ENCODE assay signal across 12 cellular contexts in genomic region chr19:34243876-34244578, GRCh38. TPM values are rescaled to one million over a fixed set of nuclear protein-coding genes. Genes with fewer than 3 reads are reported as not detected.
A peak's percentile ranks its signal among the peaks of the same experiment; 100 is the strongest.
DNase-seq lines count a peak whose midpoint lies in the region; ATAC-seq and TF ChIP-seq lines count a peak whose summit lies in the region.
"Had no signal": no experiment of that assay in that cellular context is flagged by ENCODE, and none has a peak within 500 bp of the region (broad histone marks: within the 10 kb centered on the region; RNA-seq: fewer than 3 reads in every experiment).

No MANE protein-coding gene starts in this region.

- CTCF ChIA-PET in Panc1 (lab: Charles Lee): no interaction called here

- BruUV-seq in Panc1 (replicated peaks; lab: Mats Ljungman, UMichigan): no TSS peak

- no peaks in the 10 kb centered on the region for H3K36me3 ChIP-seq in Panc1 (ENCODE audit: control insufficient read depth, insufficient read depth, low read length)
- H3K36me3 ChIP-seq in smooth muscle cell (ENCODE audit: low read depth): no peaks in the 10 kb centered on the region

- H3K27ac ChIP-seq in Panc1 (ENCODE audit: low read length) (no peak overlapping the region), smooth muscle cell (ENCODE audit: low read depth) (peak overlapping the region; percentile 74)
- H3K27ac ChIP-seq: PC-9 had no signal

- no peaks in the 10 kb centered on the region for H3K79me2 ChIP-seq in smooth muscle cell (ENCODE audit: low read depth)

- no peaks in the 10 kb centered on the region for H4K20me1 ChIP-seq in smooth muscle cell (ENCODE audit: low read depth)

- intact Hi-C loops in Right ventricle myocardium inferior (cut with DNase I) (no loop called here), cardiac septum (cut with DNase I) (no loop called here), Panc1 (cut with micrococcal nuclease; ENCODE audit: unreplicated experiment) (loop anchor here (5.0 kb wide), 1 partner anchor 93 kb away; no protein-coding TSS in a partner anchor)

- DNase-seq in Right ventricle myocardium inferior (ENCODE audit: missing footprints) (no peak), cardiac septum (ENCODE audit: low spot score) (no peak), Panc1 (ENCODE audit: low read depth, low spot score) (no peak), islet precursor cell (peak; percentile 72), smooth muscle cell (lab: John Stamatoyannopoulos, UW; ENCODE audit: unreplicated experiment) (no peak), RKO (ENCODE audit: low spot score) (no peak), NCI-H1436 treated with DMSO at 0.1 percent for 48 hours (lab: John Stamatoyannopoulos, UW) (no peak)
- DNase-seq: NCI-H1048, NCI-H2107, PC-9, SIG-M5 had no signal

- TF ChIP-seq CTCF in Panc1 (IDR thresholded peaks at IDR 0.05) (no peak), smooth muscle cell (IDR thresholded peaks at IDR 0.05; ENCODE audit: borderline replicate concordance, insufficient read depth, poor library complexity, severe bottlenecking) (no peak)

- no peak overlapping the region for H2AFZ ChIP-seq in smooth muscle cell (ENCODE audit: low read depth)
- H2AFZ ChIP-seq: PC-9 had no signal

- in situ Hi-C loops in Panc1 (cut with HindIII; ENCODE audit: low pct_unique_long_range_greater_than_20kb, low sequenced_read_pairs): no loop called here

- POLR2A ChIA-PET in Panc1 (lab: Charles Lee): no interaction called here

- H3F3A ChIP-seq in smooth muscle cell (ENCODE audit: low read depth): no peaks in the 10 kb centered on the region

- H3K4me1 ChIP-seq in Panc1 (ENCODE audit: control insufficient read depth, insufficient read depth, low read length): peaks cover 3% of the 10 kb centered on the region; the same call in 1 of the 2 replicates
- peaks cover 4% of the 10 kb centered on the region for H3K4me1 ChIP-seq in smooth muscle cell (ENCODE audit: low read depth)

- no peaks in the 10 kb centered on the region for H3K9me3 ChIP-seq in Panc1 (ENCODE audit: control insufficient read depth, insufficient read depth, low read depth, low read length)
- no peaks in the 10 kb centered on the region for H3K9me3 ChIP-seq in smooth muscle cell (replicated peaks; ENCODE audit: low read depth)

- no peak overlapping the region for H3K4me3 ChIP-seq in Panc1 (ENCODE audit: low read depth in 2 of 2, low read length in 2 of 2)
- no peak overlapping the region for H3K4me3 ChIP-seq in smooth muscle cell
- H3K4me3 ChIP-seq: PC-9 had no signal

- H3K4me2 ChIP-seq in smooth muscle cell: no peak overlapping the region
- H3K4me2 ChIP-seq: PC-9 had no signal

- H3K9ac ChIP-seq in smooth muscle cell (ENCODE audit: low read depth): no peak overlapping the region

- H3K27me3 ChIP-seq in Panc1 (ENCODE audit: control insufficient read depth, insufficient read depth, low read length): no peaks in the 10 kb centered on the region
- no peaks in the 10 kb centered on the region for H3K27me3 ChIP-seq in smooth muscle cell (ENCODE audit: low read depth)

- WGBS in smooth muscle cell (ENCODE audit: low lambda C conversion rate): 79% methylated on average over 17 of the region's 17 CpGs

- ATAC-seq in Right ventricle myocardium inferior: peak; percentile 26
- ATAC-seq in Panc1: peak; percentile 48
- ATAC-seq in GM21360 (IDR thresholded peaks at IDR 0.05; ENCODE audit: unreplicated experiment): no peak

RNA-seq across cellular contexts. Expression of gene GARRE1, which starts 10.3 kb away (rescaled TPM):
- total RNA-seq in Right ventricle myocardium inferior (16.3 TPM), cardiac septum (26.7 TPM), Panc1 (2021; ENCODE audit: unreplicated experiment) (19.7 TPM), smooth muscle cell (15.6 and 17.8 TPM in 2 replicates)
- polyA plus RNA-seq in Panc1 (2012; ENCODE audit: insufficient read length): 23.8 TPM
- polyA plus RNA-seq in smooth muscle cell: 7.0 and 8.5 TPM in 2 replicates
